ENCODE assay signal across 12 cellular contexts in genomic region chr16:57380671-57381462, GRCh38. TPM values are rescaled to one million over a fixed set of nuclear protein-coding genes. Genes with fewer than 3 reads are reported as not detected.
DNase-seq lines count a peak whose midpoint lies in the region; ATAC-seq, FAIRE-seq and TF ChIP-seq lines count a peak whose summit lies in the region.
"Had no signal": no experiment of that assay in that cellular context is flagged by ENCODE, and none has a peak within 500 bp of the region (broad histone marks: within the 10 kb centered on the region; RNA-seq: fewer than 3 reads in every experiment).

No MANE protein-coding gene starts in this region.

- H3K36me3 ChIP-seq in endothelial cell of umbilical vein (ENCODE audit: control insufficient read depth in 2 of 2, extremely low read depth in 1 of 2, insufficient read depth in 2 of 2, low read length in 2 of 2): no peaks in the 10 kb centered on the region
- no peaks in the 10 kb centered on the region for H3K36me3 ChIP-seq in prostate gland

- FAIRE-seq in endothelial cell of umbilical vein (lab: Jason Lieb, UNC): peak; percentile 89
- FAIRE-seq: kidney, TTC549 had no signal

- H3K36me3 Mint-ChIP-seq in activated T-helper 17 cell treated with anti-CD3 and anti-CD28 coated beads, Interleukin-2, amount 50 U/mL, for 72 hours (ENCODE audit: low read depth): no peaks in the 10 kb centered on the region

- BruUV-seq in endothelial cell of umbilical vein (replicated peaks; lab: Mats Ljungman, UMichigan): no TSS peak

- H3K9ac ChIP-seq in endothelial cell of umbilical vein (replicated peaks; ENCODE audit: extremely low read depth, insufficient read depth, low read length): no peak overlapping the region

- H2AFZ ChIP-seq in endothelial cell of umbilical vein (ENCODE audit: low read depth, low read length): peak overlapping the region; percentile 28

- no peak overlapping the region for H3K27ac ChIP-seq in endothelial cell of umbilical vein (ENCODE audit: insufficient read depth, low read depth, low read length)
- H3K27ac ChIP-seq in prostate gland: peak overlapping the region; percentile 14 to 23

- TF ChIP-seq CTCF in GM12865 (IDR thresholded peaks at IDR 0.05; ENCODE audit: insufficient read depth, low read depth, low read length, missing control alignments): no peak
- no peak for TF ChIP-seq CTCF in endothelial cell of umbilical vein (IDR thresholded peaks at IDR 0.05; ENCODE audit: extremely low read depth in 1 of 2, insufficient read depth in 1 of 2, low read depth in 1 of 2, low read length in 2 of 2)
- no peak for TF ChIP-seq CTCF in prostate gland (IDR thresholded peaks at IDR 0.05)

- no peaks in the 10 kb centered on the region for H4K20me1 ChIP-seq in endothelial cell of umbilical vein (replicated peaks; ENCODE audit: control insufficient read depth, extremely low read depth, insufficient read depth, low read length)

- dilution Hi-C loops in endothelial cell of umbilical vein (cut with MboI; ENCODE audit: extremely low pct_ligation_motif_present, low sequenced_read_pairs): no loop called here

- CTCF ChIA-PET in endothelial cell of umbilical vein (lab: Charles Lee): interaction anchor here (0.7 to 2.1 kb wide), 4 partner anchors 11 to 79 kb away, joined by 4 to 16 read pairs (median 8); no protein-coding TSS in a partner anchor

- H3K27me3 ChIP-seq in endothelial cell of umbilical vein (ENCODE audit: control insufficient read depth in 2 of 2, insufficient read depth in 2 of 2, low read length in 2 of 2) (no peaks in the 10 kb centered on the region), prostate gland (replicated peaks; ENCODE audit: insufficient read depth) (no peaks in the 10 kb centered on the region)

- 56% methylated on average over 8 of the region's 8 CpGs for WGBS in prostate gland

- H3K9me1 ChIP-seq in endothelial cell of umbilical vein (replicated peaks; ENCODE audit: control insufficient read depth, extremely low read depth, insufficient read depth, low read length): no peaks in the 10 kb centered on the region

- H3K4me1 ChIP-seq in endothelial cell of umbilical vein (ENCODE audit: control insufficient read depth, extremely low read depth, insufficient read depth, low read length) (peaks cover 12% of the 10 kb centered on the region), prostate gland (replicated peaks) (peaks cover 3% of the 10 kb centered on the region)

- POLR2A ChIA-PET in endothelial cell of umbilical vein (lab: Charles Lee): no interaction called here

- no peak for TF ChIP-seq POLR2A in endothelial cell of umbilical vein (IDR thresholded peaks at IDR 0.05; ENCODE audit: low read depth, low read length)
- TF ChIP-seq POLR2A in prostate gland (IDR thresholded peaks at IDR 0.05): no peak

- peak overlapping the region; percentile 63 for H3K4me2 ChIP-seq in endothelial cell of umbilical vein (ENCODE audit: insufficient read depth, low read length)

- H3K9me3 ChIP-seq in endothelial cell of umbilical vein (replicated peaks; ENCODE audit: control insufficient read depth, insufficient read depth, low read length): no peaks in the 10 kb centered on the region
- H3K9me3 ChIP-seq in prostate gland: no peaks in the 10 kb centered on the region

- no peak overlapping the region for H3K4me3 Mint-ChIP-seq in activated T-helper 17 cell treated with anti-CD3 and anti-CD28 coated beads, Interleukin-2, amount 50 U/mL, for 72 hours

- DNase-seq in GM12865 (ENCODE audit: low read depth) (peak; percentile 63), NCI-H226 (peak; percentile 35), endothelial cell of umbilical vein (ENCODE audit: low read depth, low spot score) (peak; percentile 68), prostate gland (ENCODE audit: low spot score) (no peak), foreskin melanocyte (no peak)
- DNase-seq: activated effector memory CD4-positive, alpha-beta T cell treated with anti-CD3 and anti-CD28 coated beads, Interleukin-2, amount 50 U/mL, for 16 hours; effector memory CD4-positive, alpha-beta T cell; kidney had no signal

- H3K4me1 Mint-ChIP-seq in activated T-helper 17 cell treated with anti-CD3 and anti-CD28 coated beads, Interleukin-2, amount 50 U/mL, for 72 hours: peaks cover 10% of the 10 kb centered on the region

- H3K9me3 Mint-ChIP-seq in activated T-helper 17 cell treated with anti-CD3 and anti-CD28 coated beads, Interleukin-2, amount 50 U/mL, for 72 hours: no peaks in the 10 kb centered on the region

- H3K4me3 ChIP-seq in GM12865 (ENCODE audit: low read depth, low read length) (no peak overlapping the region), endothelial cell of umbilical vein (replicated peaks in 1 of 3; ENCODE audit: insufficient read depth in 1 of 3, low read depth in 1 of 3, low read length in 3 of 3) (no peak overlapping the region), prostate gland (no peak overlapping the region)

- no peaks in the 10 kb centered on the region for H3K79me2 ChIP-seq in endothelial cell of umbilical vein (ENCODE audit: control insufficient read depth, insufficient read depth, low read length)

- H3K27ac Mint-ChIP-seq in activated T-helper 17 cell treated with anti-CD3 and anti-CD28 coated beads, Interleukin-2, amount 50 U/mL, for 72 hours: no peak overlapping the region

- no peaks in the 10 kb centered on the region for H3K27me3 Mint-ChIP-seq in activated T-helper 17 cell treated with anti-CD3 and anti-CD28 coated beads, Interleukin-2, amount 50 U/mL, for 72 hours
- H3K27me3 Mint-ChIP-seq: progenitor cell of endocrine pancreas had no signal

- intact Hi-C loops in endothelial cell of umbilical vein (cut with micrococcal nuclease): loop anchor here (1.0 to 2.0 kb wide), 3 partner anchors 36 to 81 kb away; no protein-coding TSS in a partner anchor
- intact Hi-C loops in prostate gland (cut with DNase I): no loop called here

- no peak for ATAC-seq in activated T-helper 17 cell treated with anti-CD3 and anti-CD28 coated beads, Interleukin-2, amount 50 U/mL, for 72 hours (replicated peaks)
- ATAC-seq in GM21515 (IDR thresholded peaks at IDR 0.05; ENCODE audit: unreplicated experiment): no peak

TF ChIP-seq in endothelial cell of umbilical vein, 7 proteins besides CTCF, POLR2A, EP300 and RAD21:
- TF ChIP-seq MYC (IDR thresholded peaks at IDR 0.05; ENCODE audit: low read depth, low read length): no peak
- TF ChIP-seq FOS (IDR thresholded peaks at IDR 0.05; ENCODE audit: borderline replicate concordance, insufficient read depth, low read length): no peak
- TF ChIP-seq MAX (IDR thresholded peaks at IDR 0.05; ENCODE audit: insufficient read depth, insufficient read length): no peak
- no peak for TF ChIP-seq EZH2 (IDR thresholded peaks at IDR 0.05; ENCODE audit: borderline replicate concordance, low read depth, low read length, severe bottlenecking)
- no peak for TF ChIP-seq POLR2AphosphoS5 (IDR thresholded peaks at IDR 0.05; ENCODE audit: insufficient read depth, low read depth, low read length)

RNA-seq across cellular contexts. Expression of gene CX3CL1, which starts 8.6 kb away (rescaled TPM):
- total RNA-seq in endothelial cell of umbilical vein: 1.2 and 2.3 TPM in 2 replicates
- 2.0 TPM in 2 replicates for polyA plus RNA-seq in endothelial cell of umbilical vein
- 1.2 and 2.5 TPM in 2 replicates for polyA plus RNA-seq in endothelial cell of umbilical vein (2011; cell fraction: cytosol; rRNA removed)
- 0.65 and 1.1 TPM in 2 replicates for polyA plus RNA-seq in endothelial cell of umbilical vein (2011; cell fraction: nucleus; rRNA removed)
- 0.66 and 1.6 TPM in 2 replicates for polyA plus RNA-seq in endothelial cell of umbilical vein (2012)
- 0.96 and 1.6 TPM in 2 replicates for polyA minus RNA-seq in endothelial cell of umbilical vein
- not detected for polyA minus RNA-seq in endothelial cell of umbilical vein (2011; cell fraction: cytosol; rRNA and poly(A)+ RNA removed)
- polyA minus RNA-seq in endothelial cell of umbilical vein (2011; cell fraction: nucleus; rRNA and poly(A)+ RNA removed): 0.29 and 0.53 TPM in 2 replicates
- total RNA-seq in prostate gland: 10 to 100 TPM; 30.2 to 52.6 TPM
- total RNA-seq in activated T-helper 17 cell treated with anti-CD3 and anti-CD28 coated beads, Interleukin-2, amount 50 U/mL, for 72 hours: not detected

RNA-seq across cellular contexts. Expression of gene CCL22, which starts 22.3 kb away (rescaled TPM):
- total RNA-seq in endothelial cell of umbilical vein (not detected in 2 replicates), prostate gland (under 1 TPM in 1 of 2 donors, not detected in 1; 0.51 TPM)
- not detected in 2 replicates for polyA plus RNA-seq in endothelial cell of umbilical vein
- polyA plus RNA-seq in endothelial cell of umbilical vein (2011; cell fraction: cytosol; rRNA removed): not detected in 2 replicates
- not detected in 2 replicates for polyA plus RNA-seq in endothelial cell of umbilical vein (2011; cell fraction: nucleus; rRNA removed)
- polyA plus RNA-seq in endothelial cell of umbilical vein (2012): not detected in 2 replicates
- not detected in 2 replicates for polyA minus RNA-seq in endothelial cell of umbilical vein
- not detected for polyA minus RNA-seq in endothelial cell of umbilical vein (2011; cell fraction: cytosol; rRNA and poly(A)+ RNA removed)
- polyA minus RNA-seq in endothelial cell of umbilical vein (2011; cell fraction: nucleus; rRNA and poly(A)+ RNA removed): not detected in 2 replicates
- total RNA-seq in activated T-helper 17 cell treated with anti-CD3 and anti-CD28 coated beads, Interleukin-2, amount 50 U/mL, for 72 hours: 10 to 100 TPM in 1 of 2 donors, 1 to 10 TPM in 1; 1.1 to 11.5 TPM
- total RNA-seq: progenitor cell of endocrine pancreas had no signal

RNA-seq across cellular contexts. Expression of gene CCL17, which starts 23.7 kb away (rescaled TPM):
- not detected in 2 replicates for total RNA-seq in endothelial cell of umbilical vein
- polyA plus RNA-seq in endothelial cell of umbilical vein: not detected in 2 replicates
- not detected in 2 replicates for polyA plus RNA-seq in endothelial cell of umbilical vein (2011; cell fraction: cytosol; rRNA removed)
- not detected in 2 replicates for polyA plus RNA-seq in endothelial cell of umbilical vein (2011; cell fraction: nucleus; rRNA removed)
- not detected in 2 replicates for polyA plus RNA-seq in endothelial cell of umbilical vein (2012)
- polyA minus RNA-seq in endothelial cell of umbilical vein: not detected in 2 replicates
- not detected for polyA minus RNA-seq in endothelial cell of umbilical vein (2011; cell fraction: cytosol; rRNA and poly(A)+ RNA removed)
- not detected in 2 replicates for polyA minus RNA-seq in endothelial cell of umbilical vein (2011; cell fraction: nucleus; rRNA and poly(A)+ RNA removed)
- total RNA-seq in prostate gland: not detected
- 1 to 10 TPM in 1 of 2 donors, under 1 TPM in 1; 0.65 to 7.8 TPM for total RNA-seq in activated T-helper 17 cell treated with anti-CD3 and anti-CD28 coated beads, Interleukin-2, amount 50 U/mL, for 72 hours
- total RNA-seq: progenitor cell of endocrine pancreas had no signal

Comparison
In these comparisons a context has a peak if more than half of its experiments do, and no peak if none do; other contexts are left out.
1. DNase-seq: peak in GM12865 (single experiment), NCI-H226 (single experiment) and endothelial cell of umbilical vein (single experiment); none in prostate gland (single experiment) and foreskin melanocyte (single experiment).